ENCODE assay signal across 8 cellular contexts in the genomic region with DNA sequence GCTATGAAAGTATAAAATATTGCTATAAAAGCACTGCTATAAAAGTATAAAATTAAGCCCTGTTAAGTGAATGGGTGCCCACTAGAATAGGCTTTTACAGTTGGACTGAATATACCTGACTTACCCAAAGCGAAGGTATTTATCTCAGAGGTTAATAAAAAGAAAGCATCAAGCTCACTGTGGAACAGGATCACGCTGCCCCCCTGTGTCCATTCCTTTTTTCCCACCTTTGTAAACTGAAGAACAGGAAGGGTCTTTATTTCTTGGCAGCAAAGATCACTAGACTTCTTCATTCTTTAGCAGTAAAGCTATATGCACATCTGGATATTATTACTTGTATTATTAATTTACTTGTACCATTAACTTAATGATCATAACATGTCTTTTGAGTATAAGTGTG. TPM values are rescaled to one million over a fixed set of nuclear protein-coding genes. Genes with fewer than 3 reads are reported as not detected.
A peak's percentile ranks its signal among the peaks of the same experiment; 100 is the strongest.
DNase-seq lines count a peak whose midpoint lies in the region; ATAC-seq lines count a peak whose summit lies in the region.

No MANE protein-coding gene starts in this region.

- ATAC-seq in HG03108 (IDR thresholded peaks at IDR 0.05; ENCODE audit: unreplicated experiment) = no peak
- no peak for ATAC-seq in esophagus mucosa

- DNase-seq in stimulated activated CD4-positive, alpha-beta T cell treated with anti-CD3 and anti-CD28 coated beads, Interleukin-1b, Interleukin-23, amount 100 ng/mL, for 48 hours = peak; percentile 30
- DNase-seq in stimulated activated CD4-positive, alpha-beta T cell treated with anti-CD3 and anti-CD28 coated beads, Interleukin-12 subunit alpha, Interleukin-12 subunit beta, amount 100 ng/mL, for 4 hours = no peak
- peak; percentile 62 for DNase-seq in NCI-H748 treated with DMSO at 0.1 percent for 48 hours (lab: John Stamatoyannopoulos, UW)
- DNase-seq in amniotic epithelial cell (ENCODE audit: low read depth) = peak; percentile 17
- peak; percentile 41 to 65 for DNase-seq in lung microvascular endothelial cell (ENCODE audit: low read depth in 2 of 2)
- no peak for DNase-seq in NCI-H774 (lab: John Stamatoyannopoulos, UW)

RNA-seq across cellular contexts. Expression of gene PLPP6, which starts 22.1 kb away (rescaled TPM):
- total RNA-seq in lung microvascular endothelial cell (4.4 and 7.3 TPM in 2 replicates), esophagus mucosa (6.1 TPM)

RNA-seq across cellular contexts. Expression of gene SPATA6L, which starts 26.3 kb away (rescaled TPM):
- total RNA-seq in lung microvascular endothelial cell = 2.8 and 6.5 TPM in 2 replicates
- total RNA-seq in esophagus mucosa = 3.1 TPM

RNA-seq across cellular contexts. Expression of gene CDC37L1, which starts 39.3 kb away (rescaled TPM):
- total RNA-seq in lung microvascular endothelial cell (3.9 and 6.5 TPM in 2 replicates), esophagus mucosa (9.3 TPM)

Comparison
In these comparisons a context has a peak if more than half of its experiments do, and no peak if none do; other contexts are left out.
1. DNase-seq: peak in stimulated activated CD4-positive, alpha-beta T cell treated with anti-CD3 and anti-CD28 coated beads, Interleukin-1b, Interleukin-23, amount 100 ng/mL, for 48 hours (single experiment), NCI-H748 treated with DMSO at 0.1 percent for 48 hours (single experiment), amniotic epithelial cell (single experiment) and lung microvascular endothelial cell (2 of 2); none in stimulated activated CD4-positive, alpha-beta T cell treated with anti-CD3 and anti-CD28 coated beads, Interleukin-12 subunit alpha, Interleukin-12 subunit beta, amount 100 ng/mL, for 4 hours (single experiment) and NCI-H774 (single experiment).